In the genomic region with DNA sequence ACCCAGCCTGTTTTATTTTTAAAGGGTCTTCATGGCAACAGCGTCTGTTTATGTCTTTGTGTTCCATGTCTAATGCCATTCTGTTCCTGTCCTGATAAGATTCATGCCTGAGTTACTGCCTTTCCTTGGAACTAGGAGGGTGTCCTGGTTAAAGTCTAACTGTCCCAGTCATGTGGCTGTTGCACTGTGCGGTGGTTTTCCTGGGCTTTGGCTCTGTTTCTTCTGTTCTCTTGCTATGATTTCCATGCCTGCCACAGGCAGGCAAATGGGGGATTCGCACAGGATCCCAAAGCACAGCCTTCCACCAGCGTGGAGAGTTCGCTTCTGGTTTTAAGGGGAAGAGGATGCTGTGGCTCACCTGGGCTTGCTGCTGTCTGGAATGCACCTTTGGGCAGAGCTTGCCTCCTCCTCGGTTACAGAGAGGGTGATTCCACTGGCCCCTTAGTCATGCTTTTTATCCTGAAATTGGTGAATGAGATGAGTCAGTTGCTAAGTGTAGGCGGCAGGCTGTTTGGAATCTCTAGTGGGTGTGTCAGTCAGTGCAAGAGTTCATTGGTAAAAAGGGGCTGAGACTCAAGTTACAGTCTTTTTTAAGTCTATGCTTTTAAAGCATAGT, we compare ENCODE assay signal across 8 cellular contexts.
DNase-seq lines count a peak whose midpoint lies in the region; ATAC-seq and TF ChIP-seq lines count a peak whose summit lies in the region.

No MANE protein-coding gene starts in this region.

- H3K4me1 Mint-ChIP-seq in activated T-cell treated with anti-CD3 and anti-CD28 coated beads, Interleukin-2, amount 50 U/mL, for 72 hours (ENCODE audit: low read depth) = peaks cover 9% of the 10 kb centered on the region

- intact Hi-C loops in heart right ventricle (cut with DNase I) = no loop called here
- intact Hi-C loops in gastrocnemius medialis (cut with DNase I; ENCODE audit: low total_unique reads) = loop anchor here (5.0 kb wide), 1 partner anchor 157 kb away; no protein-coding TSS in a partner anchor

- TF ChIP-seq CTCF in 22Rv1 (IDR thresholded peaks at IDR 0.05) = no peak
- TF ChIP-seq CTCF in heart right ventricle (IDR thresholded peaks at IDR 0.05) = no peak
- no peak for TF ChIP-seq CTCF in gastrocnemius medialis (IDR thresholded peaks at IDR 0.05 in 4 of 5, conservative IDR thresholded peaks at IDR 0.05 in 1 of 5)

- peaks cover 27% of the 10 kb centered on the region for H3K4me1 ChIP-seq in HAP-1
- H3K4me1 ChIP-seq in heart right ventricle = peaks cover 0 to 92% (median 49%) of the 10 kb centered on the region in 9 donors
- H3K4me1 ChIP-seq in gastrocnemius medialis = peaks cover 69 to 76% of the 10 kb centered on the region in 2 donors

- no peak overlapping the region for H3K4me3 Mint-ChIP-seq in activated T-cell treated with anti-CD3 and anti-CD28 coated beads, Interleukin-2, amount 50 U/mL, for 72 hours

- no peaks in the 10 kb centered on the region for H3K27me3 Mint-ChIP-seq in activated T-cell treated with anti-CD3 and anti-CD28 coated beads, Interleukin-2, amount 50 U/mL, for 72 hours (ENCODE audit: low read depth)

- DNase-seq in HAP-1 (ENCODE audit: low spot score in 2 of 2) = peak; percentile 57
- DNase-seq in activated T-cell treated with anti-CD3 and anti-CD28 coated beads, Interleukin-2, amount 50 U/mL, for 72 hours = peak in 1 of 2 donors; percentile 4
- no peak for DNase-seq in heart right ventricle
- peak; percentile 61 to 81 for DNase-seq in gastrocnemius medialis

- H3K4me3 ChIP-seq in HAP-1 (no peak overlapping the region), heart right ventricle (peak overlapping the region in 1 of 10 donors; percentile 18), gastrocnemius medialis (no peak overlapping the region)

- H3K27ac Mint-ChIP-seq in activated T-cell treated with anti-CD3 and anti-CD28 coated beads, Interleukin-2, amount 50 U/mL, for 72 hours = no peak overlapping the region

- H3K9me3 ChIP-seq in HAP-1 = no peaks in the 10 kb centered on the region
- H3K9me3 ChIP-seq in heart right ventricle = no peaks in the 10 kb centered on the region
- H3K9me3 ChIP-seq in gastrocnemius medialis = no peaks in the 10 kb centered on the region

- H3K36me3 ChIP-seq in HAP-1 (replicated peaks) = no peaks in the 10 kb centered on the region
- H3K36me3 ChIP-seq in heart right ventricle = peaks cover 0 to 15% (median 0%) of the 10 kb centered on the region in 9 donors
- H3K36me3 ChIP-seq in gastrocnemius medialis = no peaks in the 10 kb centered on the region

- H3K36me3 Mint-ChIP-seq in activated T-cell treated with anti-CD3 and anti-CD28 coated beads, Interleukin-2, amount 50 U/mL, for 72 hours (ENCODE audit: insufficient read depth in 2 of 2) = no peaks in the 10 kb centered on the region

- peak; percentile 40 to 53 for ATAC-seq in activated T-cell treated with anti-CD3 and anti-CD28 coated beads, Interleukin-2, amount 50 U/mL, for 72 hours (replicated peaks in 1 of 2)
- ATAC-seq in heart right ventricle = peak; percentile 46 to 88 (median 74)
- peak; percentile 98 to 99 for ATAC-seq in gastrocnemius medialis
- no peak for ATAC-seq in HG02870 (IDR thresholded peaks at IDR 0.05; ENCODE audit: unreplicated experiment)
- no peak for ATAC-seq in HG02885 (IDR thresholded peaks at IDR 0.05; ENCODE audit: poor library complexity, unreplicated experiment)
- ATAC-seq in GM19351 (IDR thresholded peaks at IDR 0.05; ENCODE audit: unreplicated experiment) = no peak

- H3K27ac ChIP-seq in 22Rv1 (peak overlapping the region; percentile 42), heart right ventricle (peak overlapping the region; percentile 1 to 80 (median 68)), gastrocnemius medialis (peak overlapping the region; percentile 81 to 89 (median 86))

- TF ChIP-seq POLR2A in gastrocnemius medialis (IDR thresholded peaks at IDR 0.05) = no peak

- H3K27me3 ChIP-seq in HAP-1 (ENCODE audit: low read depth) (no peaks in the 10 kb centered on the region), heart right ventricle (no peaks in the 10 kb centered on the region), gastrocnemius medialis (no peaks in the 10 kb centered on the region)

- in situ Hi-C loops in HAP-1 (cut with MboI; ENCODE audit: low sequenced_read_pairs) (no loop called here), gastrocnemius medialis (cut with MboI; ENCODE audit: low sequenced_read_pairs in 4 of 4) (loop anchor here in 2 of 4 donors (25.0 kb wide), 1 partner anchor 167 kb away; no protein-coding TSS in a partner anchor)

- H3K9me3 Mint-ChIP-seq in activated T-cell treated with anti-CD3 and anti-CD28 coated beads, Interleukin-2, amount 50 U/mL, for 72 hours = no peaks in the 10 kb centered on the region

- WGBS in heart right ventricle, 2 donors = 23 to 35% methylated on average over 7 of the region's 7 CpGs

Comparison
In these comparisons a context has a peak if more than half of its experiments do, and no peak if none do; other contexts are left out.
1. DNase-seq: peak in HAP-1 (2 of 2) and gastrocnemius medialis (2 of 2); none in heart right ventricle (0 of 2).
2. ATAC-seq: peak in activated T-cell treated with anti-CD3 and anti-CD28 coated beads, Interleukin-2, amount 50 U/mL, for 72 hours (2 of 2), heart right ventricle (8 of 8) and gastrocnemius medialis (2 of 2); none in HG02870 (single experiment), HG02885 (single experiment) and GM19351 (single experiment).
3. Peak in every context shown above with its lines, with median percentiles within 50 percentile points of each other: H3K27ac ChIP-seq.